In the genomic region with DNA sequence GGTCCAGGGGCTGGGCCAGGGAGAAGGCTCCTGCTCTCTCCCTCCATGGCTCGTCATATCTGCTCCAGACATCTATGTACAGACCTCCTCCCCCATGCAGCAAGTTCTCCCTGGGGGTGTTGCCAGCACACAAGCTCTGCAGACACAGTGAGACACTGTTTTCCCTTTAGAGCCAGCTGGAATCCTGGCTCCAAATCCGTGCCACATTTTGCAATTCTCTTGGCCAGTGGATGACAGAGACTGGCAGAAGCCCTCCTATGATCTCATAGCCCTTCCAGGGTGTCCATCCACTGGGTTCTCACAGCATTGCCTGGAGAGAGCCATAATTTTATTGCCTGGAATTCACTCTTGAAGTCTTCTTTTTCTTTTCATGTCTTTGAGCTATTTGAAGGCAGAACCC, we compare ENCODE assay signal across 11 cellular contexts.
DNase-seq lines count a peak whose midpoint lies in the region; ATAC-seq and TF ChIP-seq lines count a peak whose summit lies in the region.
"Had no signal": no experiment of that assay in that cellular context is flagged by ENCODE, and none has a peak within 500 bp of the region (broad histone marks: within the 10 kb centered on the region; RNA-seq: fewer than 3 reads in every experiment).

No MANE protein-coding gene starts in this region.

- no peak overlapping the region for H3K4me2 ChIP-seq in SK-N-SH

- no peak overlapping the region for H3K4me3 Mint-ChIP-seq in naive thymus-derived CD8-positive, alpha-beta T cell
- H3K4me3 Mint-ChIP-seq: activated CD4-positive, alpha-beta T cell treated with anti-CD3 and anti-CD28 coated beads, Interleukin-2, amount 10 ng/mL, durations not matched to agents 7 days and 5 days; nephron had no signal

- no peaks in the 10 kb centered on the region for H4K20me1 ChIP-seq in SK-N-SH (ENCODE audit: insufficient read depth)

- TF ChIP-seq CTCF in SK-N-SH (IDR thresholded peaks at IDR 0.05), result no peak

- TF ChIP-seq RAD21 in SK-N-SH (IDR thresholded peaks at IDR 0.05; ENCODE audit: low read length), result peak; percentile 24; the same call in 1 of the 2 replicates

- no peaks in the 10 kb centered on the region for H3K9me2 ChIP-seq in SK-N-SH

- peaks cover 0 to 11% (median 0%) of the 10 kb centered on the region in 9 donors for H3K9me3 Mint-ChIP-seq in naive thymus-derived CD8-positive, alpha-beta T cell

- H3K79me2 ChIP-seq in SK-N-SH (ENCODE audit: insufficient read depth), result no peaks in the 10 kb centered on the region

- CTCF ChIA-PET in SK-N-SH (lab: Yijun Ruan, JAX), result interaction anchor here (0.8 to 1.3 kb wide), 3 partner anchors 17 to 572 kb away, joined by 3 to 4 read pairs (median 4); no protein-coding TSS in a partner anchor

- H3F3A ChIP-seq in SK-N-SH (replicated peaks; ENCODE audit: insufficient read depth), result no peaks in the 10 kb centered on the region

- TF ChIP-seq EP300 in SK-N-SH (IDR thresholded peaks at IDR 0.05; ENCODE audit: borderline replicate concordance in 1 of 2, low read depth in 1 of 2, low read length in 1 of 2), result peak in 1 of 2 experiments; percentile 85; a peak in 2 of 4 replicates

- peaks cover 0 to 1% (median 0%) of the 10 kb centered on the region in 4 donors for H3K4me1 Mint-ChIP-seq in naive thymus-derived CD8-positive, alpha-beta T cell
- H3K4me1 Mint-ChIP-seq: activated CD4-positive, alpha-beta T cell treated with anti-CD3 and anti-CD28 coated beads, Interleukin-2, amount 10 ng/mL, durations not matched to agents 7 days and 5 days had no signal

- peaks cover 0 to 9% (median 0%) of the 10 kb centered on the region in 3 donors for H3K36me3 Mint-ChIP-seq in naive thymus-derived CD8-positive, alpha-beta T cell

- H2AFZ ChIP-seq in SK-N-SH (ENCODE audit: low read depth), result no peak overlapping the region

- H3K4me3 ChIP-seq in SK-N-SH (ENCODE audit: low read depth in 2 of 2, low read length in 1 of 2), result no peak overlapping the region

- DNase-seq in G401 (ENCODE audit: low spot score) (peak; percentile 27), SK-N-SH (peak; percentile 74), Right ventricle myocardium superior (peak; percentile 42), retina (peak; percentile 84), NCI-H1436 treated with DMSO at 0.1 percent for 48 hours (lab: John Stamatoyannopoulos, UW) (no peak)
- DNase-seq in activated CD4-positive, CD25-positive, alpha-beta regulatory T cell (lab: John Stamatoyannopoulos, UW), result no peak
- no peak for DNase-seq in naive thymus-derived CD8-positive, alpha-beta T cell
- DNase-seq: activated CD4-positive, alpha-beta T cell treated with anti-CD3 and anti-CD28 coated beads, Interleukin-2, amount 10 ng/mL, durations not matched to agents 7 days and 5 days; NCI-H2107 had no signal

- ATAC-seq in Right ventricle myocardium superior (ENCODE audit: poor library complexity), result peak; percentile 83
- no peak for ATAC-seq in HG03432 (IDR thresholded peaks at IDR 0.05; ENCODE audit: unreplicated experiment)
- no peak for ATAC-seq in naive thymus-derived CD8-positive, alpha-beta T cell

- peaks cover 11 to 31% (median 15%) of the 10 kb centered on the region in 5 donors for H3K27me3 Mint-ChIP-seq in naive thymus-derived CD8-positive, alpha-beta T cell

- H3K9ac ChIP-seq in SK-N-SH, result no peak overlapping the region

- no peaks in the 10 kb centered on the region for H3K9me3 ChIP-seq in SK-N-SH

- H3K27ac ChIP-seq in SK-N-SH (ENCODE audit: low read depth in 2 of 2, low read length in 1 of 2), result peak overlapping the region in 1 of 2 experiments; percentile 91; a peak in 2 of 4 replicates

- intact Hi-C loops in Right ventricle myocardium superior (cut with DNase I), result no loop called here

- POLR2A ChIA-PET in SK-N-SH (lab: Yijun Ruan, JAX), result interaction anchor here (1.1 kb wide), 1 partner anchor 18 kb away, joined by 3 read pairs; no protein-coding TSS in a partner anchor
- POLR2A ChIA-PET in naive thymus-derived CD8-positive, alpha-beta T cell (lab: Charles Lee), result no interaction called here

- H3K4me1 ChIP-seq in SK-N-SH (ENCODE audit: control insufficient read depth in 1 of 2, insufficient read depth in 2 of 2, low read depth in 1 of 2, low read length in 1 of 2), result peaks cover 0 to 36% of the 10 kb centered on the region in 2 experiments; a peak in 2 of 4 replicates

- 8% methylated on average over 2 of the region's 2 CpGs for WGBS in SK-N-SH (ENCODE audit: low lambda C conversion rate)

- no peak overlapping the region for H3K27ac Mint-ChIP-seq in naive thymus-derived CD8-positive, alpha-beta T cell
- H3K27ac Mint-ChIP-seq: activated CD4-positive, alpha-beta T cell treated with anti-CD3 and anti-CD28 coated beads, Interleukin-2, amount 10 ng/mL, durations not matched to agents 7 days and 5 days; nephron had no signal

- in situ Hi-C loops in G401 (cut with HindIII; ENCODE audit: low sequenced_read_pairs), result no loop called here

- no peaks in the 10 kb centered on the region for H3K36me3 ChIP-seq in SK-N-SH (replicated peaks in 1 of 2; ENCODE audit: control insufficient read depth in 1 of 2, insufficient read depth in 2 of 2, low read length in 1 of 2)

- H3K27me3 ChIP-seq in SK-N-SH (ENCODE audit: insufficient read depth), result peaks cover 18% of the 10 kb centered on the region; the same call in 1 of the 2 replicates

TF ChIP-seq in SK-N-SH, 30 proteins besides CTCF, POLR2A, EP300 and RAD21:
- TF ChIP-seq ELF1 (IDR thresholded peaks at IDR 0.05), result no peak
- TF ChIP-seq, protein P1, sequence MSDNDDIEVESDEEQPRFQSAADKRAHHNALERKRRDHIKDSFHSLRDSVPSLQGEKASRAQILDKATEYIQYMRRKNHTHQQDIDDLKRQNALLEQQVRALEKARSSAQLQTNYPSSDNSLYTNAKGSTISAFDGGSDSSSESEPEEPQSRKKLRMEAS (IDR thresholded peaks at IDR 0.05; ENCODE audit: low read depth), result no peak
- no peak for TF ChIP-seq YY1 (IDR thresholded peaks at IDR 0.05; ENCODE audit: low read depth)
- no peak for TF ChIP-seq JUND (IDR thresholded peaks at IDR 0.05)
- no peak for TF ChIP-seq SIN3A (IDR thresholded peaks at IDR 0.05; ENCODE audit: borderline replicate concordance, low read depth, low read length)
- peak; percentile 81 for TF ChIP-seq RCOR1 (IDR thresholded peaks at IDR 0.05; ENCODE audit: low read length)
- no peak for TF ChIP-seq FOXM1 (IDR thresholded peaks at IDR 0.05; ENCODE audit: low read depth)
- TF ChIP-seq RFX5 (IDR thresholded peaks at IDR 0.05; ENCODE audit: low read length), result peak; percentile 60; the same call in 1 of the 2 replicates
- no peak for TF ChIP-seq EZH2phosphoT487 (IDR thresholded peaks at IDR 0.05; ENCODE audit: borderline replicate concordance, low read depth)
- TF ChIP-seq POLR2AphosphoS5 (IDR thresholded peaks at IDR 0.05; ENCODE audit: low read depth, low read length), result no peak
- TF ChIP-seq SMC3 (IDR thresholded peaks at IDR 0.05; ENCODE audit: low read depth, low read length), result peak; percentile 16; the same call in 1 of the 2 replicates
- no peak for TF ChIP-seq TCF12 (IDR thresholded peaks at IDR 0.05)
- no peak; the same call in 1 of the 2 replicates for TF ChIP-seq MXI1 (IDR thresholded peaks at IDR 0.05; ENCODE audit: low read depth, low read length)
- peak; percentile 68 for TF ChIP-seq CHD2 (IDR thresholded peaks at IDR 0.05; ENCODE audit: low read length, partially characterized antibody)
- no peak for TF ChIP-seq TEAD4 (IDR thresholded peaks at IDR 0.05; ENCODE audit: borderline replicate concordance, insufficient read depth)
- no peak for TF ChIP-seq FOSL2 (IDR thresholded peaks at IDR 0.05; ENCODE audit: borderline replicate concordance, low read depth)
- TF ChIP-seq GATA2 (CRISPR knock-in tag; IDR thresholded peaks at IDR 0.05), result peak; percentile 91
- TF ChIP-seq FOXJ3 (CRISPR knock-in tag; IDR thresholded peaks at IDR 0.05), result peak; percentile 42; the same call in 1 of the 2 replicates

Comparison
In these comparisons a context has a peak if more than half of its experiments do, and no peak if none do; other contexts are left out.
1. DNase-seq: peak in G401 (single experiment), SK-N-SH (single experiment), Right ventricle myocardium superior (single experiment) and retina (single experiment); none in activated CD4-positive, CD25-positive, alpha-beta regulatory T cell (0 of 4), NCI-H1436 treated with DMSO at 0.1 percent for 48 hours (single experiment) and naive thymus-derived CD8-positive, alpha-beta T cell (0 of 10).